Comparison of ENCODE assay signal across 2 cellular contexts in the genomic region with DNA sequence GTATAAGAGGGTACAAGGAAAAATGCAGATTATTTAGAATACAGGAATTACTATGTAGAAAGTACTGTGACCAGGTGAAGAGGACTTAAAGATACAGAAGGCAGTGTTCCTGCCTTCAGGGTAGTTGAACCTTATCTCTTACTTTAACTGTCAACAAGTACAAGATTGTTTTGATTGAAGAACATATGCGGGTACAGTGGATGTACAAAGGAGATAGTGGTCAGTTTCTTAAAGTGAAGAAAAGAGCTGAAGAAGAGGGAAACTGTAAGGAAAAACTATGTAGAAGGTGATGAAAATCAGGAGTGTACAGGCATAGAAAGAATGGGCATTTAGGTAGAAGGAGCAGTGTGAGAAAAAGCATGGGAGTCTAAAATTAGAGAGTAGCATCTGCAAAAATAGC.
TF ChIP-seq lines count a peak whose summit lies in the region.

No MANE protein-coding gene starts in this region.

TF ChIP-seq in SK-N-SH, 30 proteins besides CTCF, POLR2A, EP300 and RAD21 (continued from another document):
- TF ChIP-seq FOSL2 (IDR thresholded peaks at IDR 0.05; ENCODE audit: borderline replicate concordance, low read depth), result no peak
- TF ChIP-seq TEAD4 (IDR thresholded peaks at IDR 0.05; ENCODE audit: borderline replicate concordance, insufficient read depth), result no peak
TF ChIP-seq in SK-N-SH: peak in this region for 0.

TF ChIP-seq in K562, 482 proteins besides CTCF, POLR2A, EP300 and RAD21 (continued from another document):
- TF ChIP-seq, protein P1, sequence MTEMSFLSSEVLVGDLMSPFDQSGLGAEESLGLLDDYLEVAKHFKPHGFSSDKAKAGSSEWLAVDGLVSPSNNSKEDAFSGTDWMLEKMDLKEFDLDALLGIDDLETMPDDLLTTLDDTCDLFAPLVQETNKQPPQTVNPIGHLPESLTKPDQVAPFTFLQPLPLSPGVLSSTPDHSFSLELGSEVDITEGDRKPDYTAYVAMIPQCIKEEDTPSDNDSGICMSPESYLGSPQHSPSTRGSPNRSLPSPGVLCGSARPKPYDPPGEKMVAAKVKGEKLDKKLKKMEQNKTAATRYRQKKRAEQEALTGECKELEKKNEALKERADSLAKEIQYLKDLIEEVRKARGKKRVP (CRISPR knock-in tag; IDR thresholded peaks at IDR 0.05), result no peak
- TF ChIP-seq EZH2 (IDR thresholded peaks at IDR 0.05; ENCODE audit: borderline replicate concordance, low read depth, low read length), result no peak
- TF ChIP-seq, protein P2, sequence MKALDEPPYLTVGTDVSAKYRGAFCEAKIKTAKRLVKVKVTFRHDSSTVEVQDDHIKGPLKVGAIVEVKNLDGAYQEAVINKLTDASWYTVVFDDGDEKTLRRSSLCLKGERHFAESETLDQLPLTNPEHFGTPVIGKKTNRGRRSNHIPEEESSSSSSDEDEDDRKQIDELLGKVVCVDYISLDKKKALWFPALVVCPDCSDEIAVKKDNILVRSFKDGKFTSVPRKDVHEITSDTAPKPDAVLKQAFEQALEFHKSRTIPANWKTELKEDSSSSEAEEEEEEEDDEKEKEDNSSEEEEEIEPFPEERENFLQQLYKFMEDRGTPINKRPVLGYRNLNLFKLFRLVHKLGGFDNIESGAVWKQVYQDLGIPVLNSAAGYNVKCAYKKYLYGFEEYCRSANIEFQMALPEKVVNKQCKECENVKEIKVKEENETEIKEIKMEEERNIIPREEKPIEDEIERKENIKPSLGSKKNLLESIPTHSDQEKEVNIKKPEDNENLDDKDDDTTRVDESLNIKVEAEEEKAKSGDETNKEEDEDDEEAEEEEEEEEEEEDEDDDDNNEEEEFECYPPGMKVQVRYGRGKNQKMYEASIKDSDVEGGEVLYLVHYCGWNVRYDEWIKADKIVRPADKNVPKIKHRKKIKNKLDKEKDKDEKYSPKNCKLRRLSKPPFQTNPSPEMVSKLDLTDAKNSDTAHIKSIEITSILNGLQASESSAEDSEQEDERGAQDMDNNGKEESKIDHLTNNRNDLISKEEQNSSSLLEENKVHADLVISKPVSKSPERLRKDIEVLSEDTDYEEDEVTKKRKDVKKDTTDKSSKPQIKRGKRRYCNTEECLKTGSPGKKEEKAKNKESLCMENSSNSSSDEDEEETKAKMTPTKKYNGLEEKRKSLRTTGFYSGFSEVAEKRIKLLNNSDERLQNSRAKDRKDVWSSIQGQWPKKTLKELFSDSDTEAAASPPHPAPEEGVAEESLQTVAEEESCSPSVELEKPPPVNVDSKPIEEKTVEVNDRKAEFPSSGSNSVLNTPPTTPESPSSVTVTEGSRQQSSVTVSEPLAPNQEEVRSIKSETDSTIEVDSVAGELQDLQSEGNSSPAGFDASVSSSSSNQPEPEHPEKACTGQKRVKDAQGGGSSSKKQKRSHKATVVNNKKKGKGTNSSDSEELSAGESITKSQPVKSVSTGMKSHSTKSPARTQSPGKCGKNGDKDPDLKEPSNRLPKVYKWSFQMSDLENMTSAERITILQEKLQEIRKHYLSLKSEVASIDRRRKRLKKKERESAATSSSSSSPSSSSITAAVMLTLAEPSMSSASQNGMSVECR (CRISPR knock-in tag; IDR thresholded peaks at IDR 0.05), result no peak
- TF ChIP-seq KAT7 (CRISPR knock-in tag; IDR thresholded peaks at IDR 0.05; ENCODE audit: borderline replicate concordance), result no peak
- peak; percentile 43; the same call in 1 of the 2 replicates for TF ChIP-seq DPF2 (IDR thresholded peaks at IDR 0.05)
- TF ChIP-seq ZEB2 (IDR thresholded peaks at IDR 0.05), result 0 out of 2 replicates have a peak, but pooled peaks have one; percentile 29
- TF ChIP-seq CREM (IDR thresholded peaks at IDR 0.05; ENCODE audit: low read depth), result no peak
- no peak for TF ChIP-seq ZNF785 (CRISPR knock-in tag; IDR thresholded peaks at IDR 0.05)
- no peak for TF ChIP-seq POLR2AphosphoS2 (IDR thresholded peaks at IDR 0.05; ENCODE audit: low read length)
- TF ChIP-seq FOXK2 (conservative IDR thresholded peaks at IDR 0.05 in 1 of 2, IDR thresholded peaks at IDR 0.05 in 1 of 2; ENCODE audit: low read depth in 2 of 2), result 0 out of 4 replicates have a peak, but pooled peaks of 1 of the 2 experiments have one; percentile 14
- no peak for TF ChIP-seq KDM2B (CRISPR knock-in tag; IDR thresholded peaks at IDR 0.05)
- TF ChIP-seq CBFA2T3 (IDR thresholded peaks at IDR 0.05), result peak; percentile 61
- no peak for TF ChIP-seq ZBTB17 (CRISPR knock-in tag; IDR thresholded peaks at IDR 0.05)
- no peak for TF ChIP-seq ZNF224 (CRISPR knock-in tag; IDR thresholded peaks at IDR 0.05)
- peak; percentile 68 for TF ChIP-seq ARID1B (IDR thresholded peaks at IDR 0.05)
- peak in 1 of 2 experiments; percentile 51; a peak in 3 of 4 replicates for TF ChIP-seq HDAC1 (IDR thresholded peaks at IDR 0.05)
- TF ChIP-seq SMARCA4 (IDR thresholded peaks at IDR 0.05), result peak; percentile 64; the same call in 1 of the 2 replicates
- TF ChIP-seq, protein P3, sequence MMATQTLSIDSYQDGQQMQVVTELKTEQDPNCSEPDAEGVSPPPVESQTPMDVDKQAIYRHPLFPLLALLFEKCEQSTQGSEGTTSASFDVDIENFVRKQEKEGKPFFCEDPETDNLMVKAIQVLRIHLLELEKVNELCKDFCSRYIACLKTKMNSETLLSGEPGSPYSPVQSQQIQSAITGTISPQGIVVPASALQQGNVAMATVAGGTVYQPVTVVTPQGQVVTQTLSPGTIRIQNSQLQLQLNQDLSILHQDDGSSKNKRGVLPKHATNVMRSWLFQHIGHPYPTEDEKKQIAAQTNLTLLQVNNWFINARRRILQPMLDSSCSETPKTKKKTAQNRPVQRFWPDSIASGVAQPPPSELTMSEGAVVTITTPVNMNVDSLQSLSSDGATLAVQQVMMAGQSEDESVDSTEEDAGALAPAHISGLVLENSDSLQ (IDR thresholded peaks at IDR 0.05), result peak; percentile 25
- TF ChIP-seq ZFP36 (IDR thresholded peaks at IDR 0.05; ENCODE audit: low read depth, low read length, partially characterized antibody), result no peak
- TF ChIP-seq, protein P4, sequence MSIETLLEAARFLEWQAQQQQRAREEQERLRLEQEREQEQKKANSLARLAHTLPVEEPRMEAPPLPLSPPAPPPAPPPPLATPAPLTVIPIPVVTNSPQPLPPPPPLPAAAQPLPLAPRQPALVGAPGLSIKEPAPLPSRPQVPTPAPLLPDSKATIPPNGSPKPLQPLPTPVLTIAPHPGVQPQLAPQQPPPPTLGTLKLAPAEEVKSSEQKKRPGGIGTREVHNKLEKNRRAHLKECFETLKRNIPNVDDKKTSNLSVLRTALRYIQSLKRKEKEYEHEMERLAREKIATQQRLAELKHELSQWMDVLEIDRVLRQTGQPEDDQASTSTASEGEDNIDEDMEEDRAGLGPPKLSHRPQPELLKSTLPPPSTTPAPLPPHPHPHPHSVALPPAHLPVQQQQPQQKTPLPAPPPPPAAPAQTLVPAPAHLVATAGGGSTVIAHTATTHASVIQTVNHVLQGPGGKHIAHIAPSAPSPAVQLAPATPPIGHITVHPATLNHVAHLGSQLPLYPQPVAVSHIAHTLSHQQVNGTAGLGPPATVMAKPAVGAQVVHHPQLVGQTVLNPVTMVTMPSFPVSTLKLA (conservative IDR thresholded peaks at IDR 0.05), result 0 out of 4 replicates have a peak, but pooled peaks of 1 of the 2 experiments have one; percentile 28
- TF ChIP-seq MEIS2 (IDR thresholded peaks at IDR 0.05; ENCODE audit: partially characterized antibody), result peak; percentile 87
- no peak for TF ChIP-seq ZBTB7A (IDR thresholded peaks at IDR 0.05; ENCODE audit: borderline replicate concordance, control insufficient read depth, low read depth, low read length)
- no peak for TF ChIP-seq SRSF1 (IDR thresholded peaks at IDR 0.05; ENCODE audit: low read depth, low read length)
- TF ChIP-seq MYC (IDR thresholded peaks at IDR 0.05; ENCODE audit: low read depth, low read length), result no peak
- no peak for TF ChIP-seq MYC (CRISPR knock-in tag; IDR thresholded peaks at IDR 0.05; ENCODE audit: borderline replicate concordance, low read depth)
- TF ChIP-seq, protein P5, sequence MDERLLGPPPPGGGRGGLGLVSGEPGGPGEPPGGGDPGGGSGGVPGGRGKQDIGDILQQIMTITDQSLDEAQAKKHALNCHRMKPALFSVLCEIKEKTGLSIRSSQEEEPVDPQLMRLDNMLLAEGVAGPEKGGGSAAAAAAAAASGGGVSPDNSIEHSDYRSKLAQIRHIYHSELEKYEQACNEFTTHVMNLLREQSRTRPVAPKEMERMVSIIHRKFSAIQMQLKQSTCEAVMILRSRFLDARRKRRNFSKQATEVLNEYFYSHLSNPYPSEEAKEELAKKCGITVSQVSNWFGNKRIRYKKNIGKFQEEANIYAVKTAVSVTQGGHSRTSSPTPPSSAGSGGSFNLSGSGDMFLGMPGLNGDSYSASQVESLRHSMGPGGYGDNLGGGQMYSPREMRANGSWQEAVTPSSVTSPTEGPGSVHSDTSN (CRISPR knock-in tag; IDR thresholded peaks at IDR 0.05; ENCODE audit: low read depth), result no peak
- TF ChIP-seq, protein P5 (tag; conservative IDR thresholded peaks at IDR 0.05; ENCODE audit: low read depth), result peak; percentile 64
- TF ChIP-seq SMARCE1 (IDR thresholded peaks at IDR 0.05), result 0 out of 2 replicates have a peak, but pooled peaks have one; percentile 25
- TF ChIP-seq ZNF717 (CRISPR knock-in tag; IDR thresholded peaks at IDR 0.05), result no peak
- peak in 1 of 2 experiments; percentile 56; a peak in 1 of 4 replicates for TF ChIP-seq ARNT (IDR thresholded peaks at IDR 0.05)
- no peak for TF ChIP-seq ZNF586 (CRISPR knock-in tag; conservative IDR thresholded peaks at IDR 0.05)
- TF ChIP-seq RCOR1 (IDR thresholded peaks at IDR 0.05; ENCODE audit: borderline replicate concordance in 1 of 2, low read depth in 2 of 2, low read length in 2 of 2), result peak in 1 of 2 experiments; percentile 76; a peak in 1 of 4 replicates
- 0 out of 4 replicates have a peak, but pooled peaks of 1 of the 2 experiments have one; percentile 19 for TF ChIP-seq FOXA3 (CRISPR knock-in tag; conservative IDR thresholded peaks at IDR 0.05 in 1 of 2, IDR thresholded peaks at IDR 0.05 in 1 of 2)
